Comparison of ENCODE assay signal across 20 cellular contexts in genomic region chr9:128169492-128169891, GRCh38. TPM values are rescaled to one million over a fixed set of nuclear protein-coding genes. Genes with fewer than 3 reads are reported as not detected.
DNase-seq lines count a peak whose midpoint lies in the region; ATAC-seq, FAIRE-seq and TF ChIP-seq lines count a peak whose summit lies in the region.
"Had no signal": no experiment of that assay in that cellular context is flagged by ENCODE, and none has a peak within 500 bp of the region (broad histone marks: within the 10 kb centered on the region; RNA-seq: fewer than 3 reads in every experiment).

No MANE protein-coding gene starts in this region.

- H3K27me3 Mint-ChIP-seq in progenitor cell of endocrine pancreas: no peaks in the 10 kb centered on the region
- H3K27me3 Mint-ChIP-seq in immature natural killer cell (ENCODE audit: low read depth in 3 of 3): peaks cover 0 to 5% (median 0%) of the 10 kb centered on the region in 3 donors
- H3K27me3 Mint-ChIP-seq: IgD-negative memory B cell had no signal

- DNase-seq in NCI-H1694 treated with DMSO at 0.1 percent for 48 hours (lab: John Stamatoyannopoulos, UW) (peak; percentile 5), NCI-H1694 (lab: John Stamatoyannopoulos, UW) (no peak), IMR-90 (no peak), progenitor cell of endocrine pancreas (ENCODE audit: low spot score, unreplicated experiment) (no peak), immature natural killer cell (no peak), HepG2 (ENCODE audit: low spot score) (no peak), AG20443 (ENCODE audit: low spot score) (no peak)
- DNase-seq: 8988T, COR-L47, DMS53, HCEC 1CT, NCI-H146, NCI-H446 treated with DMSO at 0.1 percent for 48 hours, Peyer's patch, SHP77 treated with DMSO at 0.1 percent for 48 hours had no signal

- no peak overlapping the region for H3K56ac ChIP-seq in IMR-90 (ENCODE audit: extremely low read depth, insufficient read depth, low read length)

- TF ChIP-seq RAD21 in IMR-90 (IDR thresholded peaks at IDR 0.05; ENCODE audit: low read length) (no peak), HepG2 (CRISPR knock-in tag; IDR thresholded peaks at IDR 0.05) (no peak)

- no peak overlapping the region for H3K14ac ChIP-seq in IMR-90 (replicated peaks; ENCODE audit: low read depth, low read length)

- WGBS in IMR-90 (ENCODE audit: extremely low coverage in 2 of 2, insufficient read length in 1 of 2), 2 experiments: 92% methylated on average over 2 of the region's 8 CpGs; no CpG with 5 or more reads in 1 of the 2 experiments
- 100% methylated on average over 4 of the region's 8 CpGs for WGBS in HepG2 (ENCODE audit: low lambda C conversion rate)

- no peak overlapping the region for H2BK20ac ChIP-seq in IMR-90 (ENCODE audit: low read depth, low read length)

- H4K20me1 ChIP-seq in IMR-90 (ENCODE audit: insufficient read depth, low read length) (0 out of 2 replicates have a peak, but pooled peaks cover 2% of the 10 kb centered on the region), HepG2 (ENCODE audit: insufficient read depth, low read length) (no peaks in the 10 kb centered on the region)

- H2BK120ac ChIP-seq in IMR-90 (ENCODE audit: low read depth, low read length): no peak overlapping the region

- H3K9ac ChIP-seq in IMR-90 (ENCODE audit: low read depth, low read length) (no peak overlapping the region), HepG2 (ENCODE audit: insufficient read depth, low read depth, low read length) (no peak overlapping the region)

- H3K9me3 Mint-ChIP-seq in progenitor cell of endocrine pancreas (ENCODE audit: low read depth) (no peaks in the 10 kb centered on the region), immature natural killer cell (no peaks in the 10 kb centered on the region)
- H3K9me3 Mint-ChIP-seq: IgD-negative memory B cell had no signal

- H3K4me3 ChIP-seq in IMR-90 (ENCODE audit: insufficient read depth, low read depth, low read length): no peak overlapping the region
- no peak overlapping the region for H3K4me3 ChIP-seq in HepG2 (replicated peaks in 1 of 3; ENCODE audit: insufficient read depth in 1 of 3, low read depth in 2 of 3, low read length in 3 of 3)
- H3K4me3 ChIP-seq: GM12878, Peyer's patch had no signal

- H2BK15ac ChIP-seq in IMR-90 (ENCODE audit: low read depth, low read length): no peak overlapping the region

- H2AK9ac ChIP-seq in IMR-90 (replicated peaks; ENCODE audit: low read depth, low read length, poor library complexity): peak overlapping the region; percentile 82

- H4K91ac ChIP-seq in IMR-90 (ENCODE audit: insufficient read depth, low read depth, low read length): no peak overlapping the region

- no peak overlapping the region for H3K4me3 Mint-ChIP-seq in progenitor cell of endocrine pancreas (ENCODE audit: low read depth)
- H3K4me3 Mint-ChIP-seq in immature natural killer cell: no peak overlapping the region
- H3K4me3 Mint-ChIP-seq: IgD-negative memory B cell had no signal

- no peaks in the 10 kb centered on the region for H3K79me2 ChIP-seq in HepG2 (ENCODE audit: insufficient read depth, low read length)

- TF ChIP-seq EP300 in HepG2 (IDR thresholded peaks at IDR 0.05; ENCODE audit: low read depth in 2 of 2, low read length in 2 of 2) (no peak), HepG2 (CRISPR knock-in tag; IDR thresholded peaks at IDR 0.05; ENCODE audit: borderline replicate concordance) (no peak)

- no peak overlapping the region for H4K8ac ChIP-seq in IMR-90 (ENCODE audit: low read depth in 2 of 2, low read length in 2 of 2)

- dilution Hi-C loops in IMR-90 (cut with HindIII; ENCODE audit: low sequenced_read_pairs, unreplicated experiment): no loop called here

- no peak overlapping the region for H3K4ac ChIP-seq in IMR-90 (ENCODE audit: low read depth, low read length)

- H3K18ac ChIP-seq in IMR-90 (ENCODE audit: low read depth, low read length): no peak overlapping the region

- BruUV-seq in IMR-90 (replicated peaks; lab: Mats Ljungman, UMichigan): no TSS peak
- BruUV-seq in HepG2 (replicated peaks; lab: Mats Ljungman, UMichigan): no TSS peak

- intact Hi-C loops in IMR-90 (cut with micrococcal nuclease) (no loop called here), HepG2 (cut with micrococcal nuclease; ENCODE audit: unreplicated experiment) (no loop called here)

- H3K79me1 ChIP-seq in IMR-90 (ENCODE audit: low read depth in 1 of 2, low read length in 2 of 2): peaks cover 9 to 43% of the 10 kb centered on the region in 2 experiments

- CTCF ChIA-PET in IMR-90 (lab: Yijun Ruan, JAX): no interaction called here
- CTCF ChIA-PET in HepG2 (lab: Yijun Ruan, JAX; ENCODE audit: low intra/inter-chr PET ratio, low total read pairs): no interaction called here

- in situ Hi-C loops in IMR-90 (cut with MboI; ENCODE audit: low sequenced_read_pairs): no loop called here
- in situ Hi-C loops in HepG2 (cut with HindIII; ENCODE audit: extremely low pct_ligation_motif_present, low pct_unique_long_range_greater_than_20kb): no loop called here

- no peak for TF ChIP-seq POLR2A in IMR-90 (IDR thresholded peaks at IDR 0.05; ENCODE audit: low read depth, low read length)
- no peak for TF ChIP-seq POLR2A in HepG2 (IDR thresholded peaks at IDR 0.05; ENCODE audit: insufficient read depth in 1 of 2, low read depth in 2 of 2, low read length in 2 of 2)

- H3K27ac ChIP-seq in IMR-90 (ENCODE audit: insufficient read depth, low read length): no peak overlapping the region
- peak overlapping the region; percentile 33 for H3K27ac ChIP-seq in cingulate gyrus (ENCODE audit: low read depth, low read length)
- no peak overlapping the region for H3K27ac ChIP-seq in HepG2 (ENCODE audit: extremely low read length, insufficient read depth, low read length)
- H3K27ac ChIP-seq: Peyer's patch had no signal

- H3K4me1 ChIP-seq in IMR-90 (ENCODE audit: control insufficient read depth, insufficient read depth, low read length) (peaks cover 2% of the 10 kb centered on the region; the same call in 1 of the 2 replicates), HepG2 (ENCODE audit: insufficient read depth, low read length) (no peaks in the 10 kb centered on the region)
- H3K4me1 ChIP-seq: Peyer's patch had no signal

- H3K4me2 ChIP-seq in IMR-90 (ENCODE audit: low read depth, low read length) (no peak overlapping the region), HepG2 (ENCODE audit: low read depth, low read length) (no peak overlapping the region)

- no peak overlapping the region; the same call in 1 of the 2 replicates for H2AK5ac ChIP-seq in IMR-90 (ENCODE audit: low read depth, low read length)

- H4K5ac ChIP-seq in IMR-90 (ENCODE audit: low read depth, low read length): no peak overlapping the region

- no peak overlapping the region for H2BK5ac ChIP-seq in IMR-90 (ENCODE audit: low read depth, low read length, poor library complexity, severe bottlenecking)

- H3K27ac Mint-ChIP-seq in progenitor cell of endocrine pancreas (peak overlapping the region; percentile 77), immature natural killer cell (no peak overlapping the region)

- H3K36me3 Mint-ChIP-seq in progenitor cell of endocrine pancreas (ENCODE audit: insufficient read depth): peaks cover 13% of the 10 kb centered on the region
- H3K36me3 Mint-ChIP-seq in immature natural killer cell: peaks cover 5 to 14% (median 5%) of the 10 kb centered on the region in 3 donors

- peaks cover 47% of the 10 kb centered on the region for H3K36me3 ChIP-seq in IMR-90 (ENCODE audit: control insufficient read depth, insufficient read depth, low read length)
- peaks cover 14 to 50% of the 10 kb centered on the region in 2 experiments; a peak in 4 of 5 replicates for H3K36me3 ChIP-seq in HepG2 (replicated peaks in 1 of 2; ENCODE audit: control insufficient read depth in 1 of 2, insufficient read depth in 2 of 2, low read length in 2 of 2)

- no peak for FAIRE-seq in HepG2 (lab: Jason Lieb, UNC)
- FAIRE-seq: GM12878, GM18507, GM19239 had no signal

- H3K9me3 ChIP-seq in IMR-90 (ENCODE audit: control insufficient read depth, insufficient read depth, low read length) (no peaks in the 10 kb centered on the region), HepG2 (ENCODE audit: low read length) (no peaks in the 10 kb centered on the region)
- H3K9me3 ChIP-seq: Peyer's patch had no signal

- H3K27me3 ChIP-seq in IMR-90 (ENCODE audit: control insufficient read depth, insufficient read depth, low read length): no peaks in the 10 kb centered on the region
- no peaks in the 10 kb centered on the region for H3K27me3 ChIP-seq in HepG2 (ENCODE audit: control insufficient read depth in 1 of 2, insufficient read depth in 2 of 2, low read length in 2 of 2)
- H3K27me3 ChIP-seq: Peyer's patch had no signal

- ATAC-seq in IMR-90 (ENCODE audit: low read depth): no peak
- no peak for ATAC-seq in HepG2
- ATAC-seq: GM12878 had no signal

- peaks cover 15% of the 10 kb centered on the region for H3K9me1 ChIP-seq in IMR-90 (ENCODE audit: insufficient read depth, low read length)

- H3K4me1 Mint-ChIP-seq in progenitor cell of endocrine pancreas (ENCODE audit: low read depth): no peaks in the 10 kb centered on the region
- H3K4me1 Mint-ChIP-seq in immature natural killer cell: no peaks in the 10 kb centered on the region

- POLR2A ChIA-PET in IMR-90 (lab: Charles Lee; ENCODE audit: unreplicated experiment): no interaction called here
- POLR2A ChIA-PET in HepG2 (lab: Yijun Ruan, JAX): interaction anchor here (2.8 kb wide), 1 partner anchor 10 kb away, joined by 9 read pairs; the partner anchor contains the start of gene BBLN

- TF ChIP-seq CTCF in IMR-90 (conservative IDR thresholded peaks at IDR 0.05; ENCODE audit: low read depth, low read length) (no peak), progenitor cell of endocrine pancreas (IDR thresholded peaks at IDR 0.05; ENCODE audit: unreplicated experiment) (no peak), HepG2 (CRISPR knock-in tag; IDR thresholded peaks at IDR 0.05) (no peak)

- H2AFZ ChIP-seq in IMR-90 (replicated peaks; ENCODE audit: low read length, poor library complexity) (peak overlapping the region; percentile 43), HepG2 (ENCODE audit: low read length) (no peak overlapping the region)

- H3K23ac ChIP-seq in IMR-90 (ENCODE audit: low read depth, low read length): no peak overlapping the region

RNA-seq across cellular contexts. Expression of gene BBLN, which starts 9.4 kb away (rescaled TPM):
- total RNA-seq in IMR-90 (2012; rRNA removed) (25.1 and 27.5 TPM in 2 replicates), progenitor cell of endocrine pancreas (57.3 and 62.5 TPM in 2 replicates), HepG2 (2016; rRNA removed; fragmentation: Illumina TruSeq; extraction: Trizol) (22.2 and 33.1 TPM in 2 replicates)
- polyA plus RNA-seq in IMR-90 (2012; rRNA removed) (103 and 146 TPM in 2 replicates), immature natural killer cell (100 to 1,000 TPM; 115 to 194 (median 182) TPM), HepG2 (2011; rRNA removed) (27.6 and 29.5 TPM in 2 replicates)
- polyA plus RNA-seq in IMR-90 (2012; cell fraction: cytosol; rRNA removed): 190 and 213 TPM in 2 replicates
- 36.9 and 66.7 TPM in 2 replicates for polyA plus RNA-seq in IMR-90 (2012; cell fraction: nucleus; rRNA removed; ENCODE audit: low replicate concordance)
- total RNA-seq in HepG2 (2016; cell fraction: cytosol; rRNA removed; fragmentation: Illumina TruSeq; extraction: Trizol; ENCODE audit: low read depth): 146 and 177 TPM in 2 replicates
- 17.4 and 30.2 TPM in 2 replicates for total RNA-seq in HepG2 (2016; cell fraction: insoluble cytoplasmic fraction; rRNA removed; fragmentation: Illumina TruSeq; extraction: Trizol)
- total RNA-seq in HepG2 (2016; cell fraction: membrane; rRNA removed; fragmentation: Illumina TruSeq; extraction: Trizol): 86.9 and 114 TPM in 2 replicates
- 11.7 and 11.9 TPM in 2 replicates for total RNA-seq in HepG2 (2016; cell fraction: nucleus; rRNA removed; fragmentation: Illumina TruSeq; extraction: Trizol)
- 25.8 and 50.8 TPM in 2 replicates for polyA plus RNA-seq in HepG2 (2011; cell fraction: cytosol; rRNA removed)
- polyA plus RNA-seq in HepG2 (2011; cell fraction: nucleus; rRNA removed): 19.2 and 22.8 TPM in 2 replicates
- polyA plus RNA-seq in HepG2 (2012): 13.4 and 25.7 TPM in 2 replicates
- polyA plus RNA-seq in HepG2 (2016; cell fraction: cytosol; fragmentation: Illumina TruSeq; extraction: Trizol; ENCODE audit: low read depth): 235 and 253 TPM in 2 replicates
- polyA plus RNA-seq in HepG2 (2016; cell fraction: insoluble cytoplasmic fraction; fragmentation: Illumina TruSeq; extraction: Trizol; ENCODE audit: low read depth): 19.0 and 25.9 TPM in 2 replicates
- 124 and 129 TPM in 2 replicates for polyA plus RNA-seq in HepG2 (2016; cell fraction: membrane; fragmentation: Illumina TruSeq; extraction: Trizol; ENCODE audit: low read depth)
- 21.4 TPM in 2 replicates for polyA plus RNA-seq in HepG2 (2016; cell fraction: nucleus; fragmentation: Illumina TruSeq; extraction: Trizol; ENCODE audit: insufficient read depth, low read depth)
- polyA minus RNA-seq in HepG2 (2011; rRNA and poly(A)+ RNA removed; ENCODE audit: low replicate concordance): 17.1 and 32.9 TPM in 2 replicates
- polyA minus RNA-seq in HepG2 (2011; cell fraction: cytosol; rRNA and poly(A)+ RNA removed): 13.6 and 21.6 TPM in 2 replicates
- polyA minus RNA-seq in HepG2 (2011; cell fraction: nucleus; rRNA and poly(A)+ RNA removed): 4.8 and 7.1 TPM in 2 replicates

RNA-seq across cellular contexts. Expression of gene LCN2, which starts 20.2 kb away (rescaled TPM):
- total RNA-seq in IMR-90 (2012; rRNA removed): not detected in 2 replicates
- polyA plus RNA-seq in IMR-90 (2012; rRNA removed): not detected in 2 replicates
- not detected in 2 replicates for polyA plus RNA-seq in IMR-90 (2012; cell fraction: cytosol; rRNA removed)
- polyA plus RNA-seq in IMR-90 (2012; cell fraction: nucleus; rRNA removed; ENCODE audit: low replicate concordance): not detected in 2 replicates
- total RNA-seq in progenitor cell of endocrine pancreas: not detected in 2 replicates
- polyA plus RNA-seq in immature natural killer cell: under 1 TPM in 2 of 3 donors, not detected in 1; 0.44 to 0.66 TPM
- total RNA-seq in HepG2 (2016; rRNA removed; fragmentation: Illumina TruSeq; extraction: Trizol): 0.34 and 0.38 TPM in 2 replicates
- total RNA-seq in HepG2 (2016; cell fraction: cytosol; rRNA removed; fragmentation: Illumina TruSeq; extraction: Trizol; ENCODE audit: low read depth): 0.40 TPM in 1 of 2 replicates, not detected in the other
- total RNA-seq in HepG2 (2016; cell fraction: insoluble cytoplasmic fraction; rRNA removed; fragmentation: Illumina TruSeq; extraction: Trizol): 0.24 TPM in 1 of 2 replicates, not detected in the other
- 0.34 and 0.38 TPM in 2 replicates for total RNA-seq in HepG2 (2016; cell fraction: membrane; rRNA removed; fragmentation: Illumina TruSeq; extraction: Trizol)
- not detected in 2 replicates for total RNA-seq in HepG2 (2016; cell fraction: nucleus; rRNA removed; fragmentation: Illumina TruSeq; extraction: Trizol)
- polyA plus RNA-seq in HepG2 (2011; rRNA removed): 1.4 and 2.3 TPM in 2 replicates
- polyA plus RNA-seq in HepG2 (2011; cell fraction: cytosol; rRNA removed): 0.93 and 2.4 TPM in 2 replicates
- 4.4 and 6.2 TPM in 2 replicates for polyA plus RNA-seq in HepG2 (2011; cell fraction: nucleus; rRNA removed)
- polyA plus RNA-seq in HepG2 (2012): 1.5 and 1.7 TPM in 2 replicates
- polyA plus RNA-seq in HepG2 (2016; cell fraction: cytosol; fragmentation: Illumina TruSeq; extraction: Trizol; ENCODE audit: low read depth): 0.69 and 0.92 TPM in 2 replicates
- polyA plus RNA-seq in HepG2 (2016; cell fraction: insoluble cytoplasmic fraction; fragmentation: Illumina TruSeq; extraction: Trizol; ENCODE audit: low read depth): 0.71 and 0.76 TPM in 2 replicates
- polyA plus RNA-seq in HepG2 (2016; cell fraction: membrane; fragmentation: Illumina TruSeq; extraction: Trizol; ENCODE audit: low read depth): 0.49 and 0.63 TPM in 2 replicates
- polyA plus RNA-seq in HepG2 (2016; cell fraction: nucleus; fragmentation: Illumina TruSeq; extraction: Trizol; ENCODE audit: insufficient read depth, low read depth): 1.7 and 3.0 TPM in 2 replicates
- polyA minus RNA-seq in HepG2 (2011; rRNA and poly(A)+ RNA removed; ENCODE audit: low replicate concordance): 0.44 and 0.52 TPM in 2 replicates
- 0.99 TPM in 1 of 2 replicates, not detected in the other for polyA minus RNA-seq in HepG2 (2011; cell fraction: cytosol; rRNA and poly(A)+ RNA removed)
- polyA minus RNA-seq in HepG2 (2011; cell fraction: nucleus; rRNA and poly(A)+ RNA removed): not detected in 2 replicates
- total RNA-seq: GM12878 had no signal
- polyA plus RNA-seq: GM12878 had no signal

RNA-seq across cellular contexts. Expression of gene CIZ1, which starts 21.9 kb away (rescaled TPM):
- total RNA-seq in IMR-90 (2012; rRNA removed) (13.8 and 20.6 TPM in 2 replicates), progenitor cell of endocrine pancreas (155 and 164 TPM in 2 replicates), HepG2 (2016; rRNA removed; fragmentation: Illumina TruSeq; extraction: Trizol) (25.8 and 30.6 TPM in 2 replicates)
- polyA plus RNA-seq in IMR-90 (2012; rRNA removed) (51.9 and 54.4 TPM in 2 replicates), immature natural killer cell (10 to 100 TPM in 1 of 3 donors, 1 to 10 TPM in 2; 4.4 to 36.4 (median 9.1) TPM), HepG2 (2011; rRNA removed) (50.3 and 54.7 TPM in 2 replicates)
- polyA plus RNA-seq in IMR-90 (2012; cell fraction: cytosol; rRNA removed): 31.3 and 33.3 TPM in 2 replicates
- 104 and 121 TPM in 2 replicates for polyA plus RNA-seq in IMR-90 (2012; cell fraction: nucleus; rRNA removed; ENCODE audit: low replicate concordance)
- total RNA-seq in HepG2 (2016; cell fraction: cytosol; rRNA removed; fragmentation: Illumina TruSeq; extraction: Trizol; ENCODE audit: low read depth): 36.1 and 38.7 TPM in 2 replicates
- total RNA-seq in HepG2 (2016; cell fraction: insoluble cytoplasmic fraction; rRNA removed; fragmentation: Illumina TruSeq; extraction: Trizol): 18.6 and 29.5 TPM in 2 replicates
- 57.5 and 63.8 TPM in 2 replicates for total RNA-seq in HepG2 (2016; cell fraction: membrane; rRNA removed; fragmentation: Illumina TruSeq; extraction: Trizol)
- 29.5 and 33.7 TPM in 2 replicates for total RNA-seq in HepG2 (2016; cell fraction: nucleus; rRNA removed; fragmentation: Illumina TruSeq; extraction: Trizol)
- 20.5 and 28.3 TPM in 2 replicates for polyA plus RNA-seq in HepG2 (2011; cell fraction: cytosol; rRNA removed)
- 114 and 121 TPM in 2 replicates for polyA plus RNA-seq in HepG2 (2011; cell fraction: nucleus; rRNA removed)
- 52.9 and 73.1 TPM in 2 replicates for polyA plus RNA-seq in HepG2 (2012)
- polyA plus RNA-seq in HepG2 (2016; cell fraction: cytosol; fragmentation: Illumina TruSeq; extraction: Trizol; ENCODE audit: low read depth): 70.7 and 77.7 TPM in 2 replicates
- 39.9 and 54.4 TPM in 2 replicates for polyA plus RNA-seq in HepG2 (2016; cell fraction: insoluble cytoplasmic fraction; fragmentation: Illumina TruSeq; extraction: Trizol; ENCODE audit: low read depth)
- polyA plus RNA-seq in HepG2 (2016; cell fraction: membrane; fragmentation: Illumina TruSeq; extraction: Trizol; ENCODE audit: low read depth): 97.4 and 105 TPM in 2 replicates
- 115 and 119 TPM in 2 replicates for polyA plus RNA-seq in HepG2 (2016; cell fraction: nucleus; fragmentation: Illumina TruSeq; extraction: Trizol; ENCODE audit: insufficient read depth, low read depth)
- polyA minus RNA-seq in HepG2 (2011; rRNA and poly(A)+ RNA removed; ENCODE audit: low replicate concordance): 51.1 and 193 TPM in 2 replicates
- polyA minus RNA-seq in HepG2 (2011; cell fraction: cytosol; rRNA and poly(A)+ RNA removed): 20.0 and 26.1 TPM in 2 replicates
- 18.0 and 23.8 TPM in 2 replicates for polyA minus RNA-seq in HepG2 (2011; cell fraction: nucleus; rRNA and poly(A)+ RNA removed)

RNA-seq across cellular contexts. Expression of gene DNM1, which starts 33.7 kb away (rescaled TPM):
- total RNA-seq in IMR-90 (2012; rRNA removed) (11.4 and 13.6 TPM in 2 replicates), progenitor cell of endocrine pancreas (34.1 and 38.0 TPM in 2 replicates), HepG2 (2016; rRNA removed; fragmentation: Illumina TruSeq; extraction: Trizol) (0.13 and 0.15 TPM in 2 replicates)
- polyA plus RNA-seq in IMR-90 (2012; rRNA removed) (17.7 and 19.3 TPM in 2 replicates), immature natural killer cell (under 1 TPM in 2 of 3 donors, not detected in 1; 0.32 to 0.47 TPM), HepG2 (2011; rRNA removed) (0.58 and 0.91 TPM in 2 replicates)
- 7.8 and 11.0 TPM in 2 replicates for polyA plus RNA-seq in IMR-90 (2012; cell fraction: cytosol; rRNA removed)
- polyA plus RNA-seq in IMR-90 (2012; cell fraction: nucleus; rRNA removed; ENCODE audit: low replicate concordance): 110 and 165 TPM in 2 replicates
- total RNA-seq in HepG2 (2016; cell fraction: cytosol; rRNA removed; fragmentation: Illumina TruSeq; extraction: Trizol; ENCODE audit: low read depth): 0.10 TPM in 1 of 2 replicates, not detected in the other
- total RNA-seq in HepG2 (2016; cell fraction: insoluble cytoplasmic fraction; rRNA removed; fragmentation: Illumina TruSeq; extraction: Trizol): 0.15 TPM in 1 of 2 replicates, not detected in the other
- total RNA-seq in HepG2 (2016; cell fraction: membrane; rRNA removed; fragmentation: Illumina TruSeq; extraction: Trizol): 0.21 TPM in 1 of 2 replicates, not detected in the other
- total RNA-seq in HepG2 (2016; cell fraction: nucleus; rRNA removed; fragmentation: Illumina TruSeq; extraction: Trizol): 0.22 and 0.38 TPM in 2 replicates
- polyA plus RNA-seq in HepG2 (2011; cell fraction: cytosol; rRNA removed): 0.10 and 0.23 TPM in 2 replicates
- 5.5 and 6.4 TPM in 2 replicates for polyA plus RNA-seq in HepG2 (2011; cell fraction: nucleus; rRNA removed)
- polyA plus RNA-seq in HepG2 (2012): 1.1 and 1.8 TPM in 2 replicates
- polyA plus RNA-seq in HepG2 (2016; cell fraction: cytosol; fragmentation: Illumina TruSeq; extraction: Trizol; ENCODE audit: low read depth): 0.06 and 2.2 TPM in 2 replicates
- polyA plus RNA-seq in HepG2 (2016; cell fraction: insoluble cytoplasmic fraction; fragmentation: Illumina TruSeq; extraction: Trizol; ENCODE audit: low read depth): 0.17 and 0.45 TPM in 2 replicates
- polyA plus RNA-seq in HepG2 (2016; cell fraction: membrane; fragmentation: Illumina TruSeq; extraction: Trizol; ENCODE audit: low read depth): 0.13 TPM in 1 of 2 replicates, not detected in the other
- 0.47 and 1.9 TPM in 2 replicates for polyA plus RNA-seq in HepG2 (2016; cell fraction: nucleus; fragmentation: Illumina TruSeq; extraction: Trizol; ENCODE audit: insufficient read depth, low read depth)
- 2.0 and 4.0 TPM in 2 replicates for polyA minus RNA-seq in HepG2 (2011; rRNA and poly(A)+ RNA removed; ENCODE audit: low replicate concordance)
- polyA minus RNA-seq in HepG2 (2011; cell fraction: cytosol; rRNA and poly(A)+ RNA removed): 0.69 TPM in 1 of 2 replicates, not detected in the other
- polyA minus RNA-seq in HepG2 (2011; cell fraction: nucleus; rRNA and poly(A)+ RNA removed): 5.0 and 6.2 TPM in 2 replicates

RNA-seq across cellular contexts. Expression of gene PTGES2, which starts 42.0 kb away (rescaled TPM):
- total RNA-seq in IMR-90 (2012; rRNA removed) (90.3 and 107 TPM in 2 replicates), progenitor cell of endocrine pancreas (60.4 and 61.5 TPM in 2 replicates), HepG2 (2016; rRNA removed; fragmentation: Illumina TruSeq; extraction: Trizol) (68.5 and 79.8 TPM in 2 replicates)
- polyA plus RNA-seq in IMR-90 (2012; rRNA removed) (99.2 and 100 TPM in 2 replicates), immature natural killer cell (10 to 100 TPM; 31.4 to 60.9 (median 56.6) TPM), HepG2 (2011; rRNA removed) (63.7 and 67.2 TPM in 2 replicates)
- polyA plus RNA-seq in IMR-90 (2012; cell fraction: cytosol; rRNA removed): 69.7 and 115 TPM in 2 replicates
- polyA plus RNA-seq in IMR-90 (2012; cell fraction: nucleus; rRNA removed; ENCODE audit: low replicate concordance): 116 and 217 TPM in 2 replicates
- total RNA-seq in HepG2 (2016; cell fraction: cytosol; rRNA removed; fragmentation: Illumina TruSeq; extraction: Trizol; ENCODE audit: low read depth): 176 and 179 TPM in 2 replicates
- 65.6 and 85.2 TPM in 2 replicates for total RNA-seq in HepG2 (2016; cell fraction: insoluble cytoplasmic fraction; rRNA removed; fragmentation: Illumina TruSeq; extraction: Trizol)
- 80.3 and 84.6 TPM in 2 replicates for total RNA-seq in HepG2 (2016; cell fraction: membrane; rRNA removed; fragmentation: Illumina TruSeq; extraction: Trizol)
- total RNA-seq in HepG2 (2016; cell fraction: nucleus; rRNA removed; fragmentation: Illumina TruSeq; extraction: Trizol): 40.6 and 44.2 TPM in 2 replicates
- polyA plus RNA-seq in HepG2 (2011; cell fraction: cytosol; rRNA removed): 53.6 and 85.6 TPM in 2 replicates
- polyA plus RNA-seq in HepG2 (2011; cell fraction: nucleus; rRNA removed): 128 and 148 TPM in 2 replicates
- polyA plus RNA-seq in HepG2 (2012): 39.6 and 40.6 TPM in 2 replicates
- 61.1 and 71.8 TPM in 2 replicates for polyA plus RNA-seq in HepG2 (2016; cell fraction: cytosol; fragmentation: Illumina TruSeq; extraction: Trizol; ENCODE audit: low read depth)
- polyA plus RNA-seq in HepG2 (2016; cell fraction: insoluble cytoplasmic fraction; fragmentation: Illumina TruSeq; extraction: Trizol; ENCODE audit: low read depth): 67.8 and 88.5 TPM in 2 replicates
- polyA plus RNA-seq in HepG2 (2016; cell fraction: membrane; fragmentation: Illumina TruSeq; extraction: Trizol; ENCODE audit: low read depth): 68.9 and 78.2 TPM in 2 replicates
- 101 and 105 TPM in 2 replicates for polyA plus RNA-seq in HepG2 (2016; cell fraction: nucleus; fragmentation: Illumina TruSeq; extraction: Trizol; ENCODE audit: insufficient read depth, low read depth)
- 109 and 143 TPM in 2 replicates for polyA minus RNA-seq in HepG2 (2011; rRNA and poly(A)+ RNA removed; ENCODE audit: low replicate concordance)
- polyA minus RNA-seq in HepG2 (2011; cell fraction: cytosol; rRNA and poly(A)+ RNA removed): 29.5 and 39.2 TPM in 2 replicates
- polyA minus RNA-seq in HepG2 (2011; cell fraction: nucleus; rRNA and poly(A)+ RNA removed): 39.4 and 44.6 TPM in 2 replicates
